Comparison of ENCODE assay signal across 8 cellular contexts in genomic region chr5:37370864-37371726, GRCh38. TPM values are rescaled to one million over a fixed set of nuclear protein-coding genes. Genes with fewer than 3 reads are reported as not detected.
DNase-seq lines count a peak whose midpoint lies in the region; ATAC-seq and TF ChIP-seq lines count a peak whose summit lies in the region.

NUP155 (minus strand) TSS chr5:37371106; CDS start chr5:37370977, 129 bp downstream.

- ATAC-seq in RWPE2 (ENCODE audit: low read depth): peak; percentile 96
- ATAC-seq in natural killer cell treated with Interleukin-12 subunit alpha and Interleukin-12 subunit beta and Interleukin-15 and Interleukin-18, amount 100 ng/mL, for 72 hours: peak; percentile 97 to 98
- ATAC-seq in stimulated activated naive CD8-positive, alpha-beta T cell treated with anti-CD3 and anti-CD28 coated beads, Interleukin-15, Interleukin-2, amounts not matched to agents 100 U/mL and 50 U/mL, for 24 hours: peak; percentile 97

- no peaks in the 10 kb centered on the region for H3K27me3 ChIP-seq in RWPE2 (ENCODE audit: insufficient read depth, poor library complexity, severe bottlenecking)

- peak within 1 kb of the TSS; percentile 92 for H3K27ac Mint-ChIP-seq in activated T-helper 2 cell treated with anti-CD3 and anti-CD28 coated beads, Interferon-gamma antibody, Interleukin-2, Interleukin-4, amounts not matched to agents 10 μg/mL and 5 μg/mL and 100 μg/mL, durations not matched to agents 14 hours and 24 hours and 36 hours
- peak within 1 kb of the TSS; percentile 86 to 96 for H3K27ac Mint-ChIP-seq in natural killer cell treated with Interleukin-12 subunit alpha and Interleukin-12 subunit beta and Interleukin-15 and Interleukin-18, amount 100 ng/mL, for 72 hours

- H3K27me3 Mint-ChIP-seq in activated T-helper 2 cell treated with anti-CD3 and anti-CD28 coated beads, Interferon-gamma antibody, Interleukin-2, Interleukin-4, amounts not matched to agents 10 μg/mL and 5 μg/mL and 100 μg/mL, durations not matched to agents 14 hours and 24 hours and 36 hours (ENCODE audit: low read depth): no peaks in the 10 kb centered on the region
- peaks cover 0 to 2% of the 10 kb centered on the region in 2 donors for H3K27me3 Mint-ChIP-seq in natural killer cell treated with Interleukin-12 subunit alpha and Interleukin-12 subunit beta and Interleukin-15 and Interleukin-18, amount 100 ng/mL, for 72 hours

- H3K9me3 ChIP-seq in RWPE2 (ENCODE audit: severe bottlenecking): no peaks in the 10 kb centered on the region

- H3K36me3 ChIP-seq in RWPE2 (ENCODE audit: low read depth): peaks cover 26% of the 10 kb centered on the region

- peak within 1 kb of the TSS; percentile 61 for H3K27ac ChIP-seq in RWPE2 (ENCODE audit: poor library complexity, severe bottlenecking)

- peak within 1 kb of the TSS; percentile 74 for H3K4me3 ChIP-seq in RWPE2 (ENCODE audit: severe bottlenecking)

- peak within 1 kb of the TSS; percentile 93 for H3K4me3 Mint-ChIP-seq in activated T-helper 2 cell treated with anti-CD3 and anti-CD28 coated beads, Interferon-gamma antibody, Interleukin-2, Interleukin-4, amounts not matched to agents 10 μg/mL and 5 μg/mL and 100 μg/mL, durations not matched to agents 14 hours and 24 hours and 36 hours (ENCODE audit: low read depth)
- peak within 1 kb of the TSS; percentile 99 for H3K4me3 Mint-ChIP-seq in natural killer cell treated with Interleukin-12 subunit alpha and Interleukin-12 subunit beta and Interleukin-15 and Interleukin-18, amount 100 ng/mL, for 72 hours

- peaks cover 22% of the 10 kb centered on the region for H3K4me1 Mint-ChIP-seq in activated T-helper 2 cell treated with anti-CD3 and anti-CD28 coated beads, Interferon-gamma antibody, Interleukin-2, Interleukin-4, amounts not matched to agents 10 μg/mL and 5 μg/mL and 100 μg/mL, durations not matched to agents 14 hours and 24 hours and 36 hours (ENCODE audit: low read depth)
- H3K4me1 Mint-ChIP-seq in natural killer cell treated with Interleukin-12 subunit alpha and Interleukin-12 subunit beta and Interleukin-15 and Interleukin-18, amount 100 ng/mL, for 72 hours (ENCODE audit: low read depth in 2 of 2): peaks cover 23 to 36% of the 10 kb centered on the region in 2 donors

- H3K36me3 Mint-ChIP-seq in activated T-helper 2 cell treated with anti-CD3 and anti-CD28 coated beads, Interferon-gamma antibody, Interleukin-2, Interleukin-4, amounts not matched to agents 10 μg/mL and 5 μg/mL and 100 μg/mL, durations not matched to agents 14 hours and 24 hours and 36 hours (ENCODE audit: low read depth): peaks cover 26% of the 10 kb centered on the region
- H3K36me3 Mint-ChIP-seq in natural killer cell treated with Interleukin-12 subunit alpha and Interleukin-12 subunit beta and Interleukin-15 and Interleukin-18, amount 100 ng/mL, for 72 hours: peaks cover 12% of the 10 kb centered on the region

- no peaks in the 10 kb centered on the region for H3K9me3 Mint-ChIP-seq in activated T-helper 2 cell treated with anti-CD3 and anti-CD28 coated beads, Interferon-gamma antibody, Interleukin-2, Interleukin-4, amounts not matched to agents 10 μg/mL and 5 μg/mL and 100 μg/mL, durations not matched to agents 14 hours and 24 hours and 36 hours
- no peaks in the 10 kb centered on the region for H3K9me3 Mint-ChIP-seq in natural killer cell treated with Interleukin-12 subunit alpha and Interleukin-12 subunit beta and Interleukin-15 and Interleukin-18, amount 100 ng/mL, for 72 hours

- H3K4me1 ChIP-seq in RWPE2 (ENCODE audit: insufficient read depth, poor library complexity, severe bottlenecking): peaks cover 16% of the 10 kb centered on the region

- TF ChIP-seq CTCF in RWPE2 (IDR thresholded peaks at IDR 0.05; ENCODE audit: poor library complexity, severe bottlenecking): no peak

- intact Hi-C loops in activated T-helper 2 cell treated with anti-CD3 and anti-CD28 coated beads, Interferon-gamma antibody, Interleukin-2, Interleukin-4, amounts not matched to agents 10 μg/mL and 5 μg/mL and 100 μg/mL, durations not matched to agents 14 hours and 24 hours and 36 hours (cut with micrococcal nuclease): loop anchor here (1.0 to 5.0 kb wide), 5 partner anchors 8 to 494 kb away; partner anchors contain the start of genes CPLANE1, NIPBL and WDR70

- peak; percentile 99 for DNase-seq in EL
- DNase-seq in H4 (ENCODE audit: low spot score): peak; percentile 97
- peak; percentile 98 for DNase-seq in LoVo (ENCODE audit: low spot score)
- peak; percentile 98 for DNase-seq in RWPE2 (ENCODE audit: low spot score)
- DNase-seq in activated T-helper 2 cell treated with anti-CD3 and anti-CD28 coated beads, Interferon-gamma antibody, Interleukin-2, Interleukin-4, amounts not matched to agents 10 μg/mL and 5 μg/mL and 100 μg/mL, durations not matched to agents 14 hours and 24 hours and 36 hours (ENCODE audit: low spot score): peak; percentile 86
- DNase-seq in fibroblast of peridontal ligament (ENCODE audit: extremely low read depth): peak; percentile 95
- DNase-seq in natural killer cell treated with Interleukin-12 subunit alpha and Interleukin-12 subunit beta and Interleukin-15 and Interleukin-18, amount 100 ng/mL, for 72 hours (ENCODE audit: low spot score): peak; percentile 92
- DNase-seq in stimulated activated naive CD8-positive, alpha-beta T cell treated with anti-CD3 and anti-CD28 coated beads, Interleukin-15, Interleukin-2, amounts not matched to agents 100 U/mL and 50 U/mL, for 24 hours: peak; percentile 91

RNA-seq across cellular contexts. Expression of gene NUP155, which starts in this region (rescaled TPM):
- 52.1 and 60.8 TPM in 2 replicates for total RNA-seq in H4 (2014; rRNA removed; shearing (Covaris generic))
- 66.8 and 69.8 TPM in 2 replicates for total RNA-seq in activated T-helper 2 cell treated with anti-CD3 and anti-CD28 coated beads, Interferon-gamma antibody, Interleukin-2, Interleukin-4, amounts not matched to agents 10 μg/mL and 5 μg/mL and 100 μg/mL, durations not matched to agents 14 hours and 24 hours and 36 hours
- 10 to 100 TPM; 46.2 to 75.7 TPM for total RNA-seq in natural killer cell treated with Interleukin-12 subunit alpha and Interleukin-12 subunit beta and Interleukin-15 and Interleukin-18, amount 100 ng/mL, for 72 hours

Comparison
In these comparisons a context has a peak if more than half of its experiments do, and no peak if none do; other contexts are left out.
1. Peak in every context shown above with its lines: DNase-seq, ATAC-seq, H3K4me3 ChIP-seq and H3K27ac ChIP-seq.